In genomic region chr7:24406053-24406561, GRCh38 we compare ENCODE assay signal across 13 cellular contexts.
DNase-seq lines count a peak whose midpoint lies in the region; ATAC-seq lines count a peak whose summit lies in the region.
"Had no signal": no experiment of that assay in that cellular context is flagged by ENCODE, and none has a peak within 500 bp of the region (broad histone marks: within the 10 kb centered on the region; RNA-seq: fewer than 3 reads in every experiment).

No MANE protein-coding gene starts in this region.

- no CpG with 5 or more reads among the region's 3 CpGs for WGBS in mesendoderm (ENCODE audit: extremely low coverage, insufficient coverage, low lambda C conversion rate)

- H3K4ac ChIP-seq in mesendoderm (ENCODE audit: low read depth, low read length) = no peak overlapping the region

- H3K27ac ChIP-seq in mesendoderm (ENCODE audit: low read depth, low read length) = no peak overlapping the region
- H3K27ac ChIP-seq: colonic mucosa, heart left ventricle had no signal

- H2AK5ac ChIP-seq in mesendoderm (ENCODE audit: low read length) = no peak overlapping the region

- no peak overlapping the region for H4K8ac ChIP-seq in mesendoderm (ENCODE audit: low read depth, low read length)

- H3K9ac ChIP-seq in mesendoderm (ENCODE audit: low read length) = no peak overlapping the region

- intact Hi-C loops in left colon (cut with DNase I, micrococcal nuclease) = loop anchor here in 1 of 2 donors (10.0 kb wide), 1 partner anchor 259 kb away; no protein-coding TSS in a partner anchor

- H3K79me1 ChIP-seq in mesendoderm (ENCODE audit: low read length) = no peaks in the 10 kb centered on the region

- no peak overlapping the region for H4K5ac ChIP-seq in mesendoderm (ENCODE audit: low read length)

- no peak overlapping the region for H2BK120ac ChIP-seq in mesendoderm (ENCODE audit: low read depth, low read length)

- H3K27me3 ChIP-seq in mesendoderm (ENCODE audit: insufficient read depth, low read length, poor library complexity) = no peaks in the 10 kb centered on the region
- H3K27me3 ChIP-seq: colonic mucosa had no signal

- H3K4me2 ChIP-seq in mesendoderm (ENCODE audit: low read length) = no peak overlapping the region

- no peaks in the 10 kb centered on the region for H3K36me3 ChIP-seq in mesendoderm (ENCODE audit: control insufficient read depth, insufficient read depth, low read length)
- H3K36me3 ChIP-seq: colonic mucosa, heart left ventricle had no signal

- H3K56ac ChIP-seq in mesendoderm (ENCODE audit: low read length) = no peak overlapping the region

- peak overlapping the region; percentile 14 for H2BK5ac ChIP-seq in mesendoderm (ENCODE audit: low read length)

- H3K79me2 ChIP-seq in mesendoderm (ENCODE audit: control insufficient read depth, insufficient read depth, low read length) = peaks cover 3% of the 10 kb centered on the region

- H3K4me1 ChIP-seq in mesendoderm (ENCODE audit: control insufficient read depth, low read depth, low read length) = peaks cover 5% of the 10 kb centered on the region
- H3K4me1 ChIP-seq: colonic mucosa, heart left ventricle had no signal

- peak; percentile 70 for ATAC-seq in GM18858 (IDR thresholded peaks at IDR 0.05; ENCODE audit: unreplicated experiment)
- peak; percentile 76 for ATAC-seq in GM21723 (IDR thresholded peaks at IDR 0.05; ENCODE audit: unreplicated experiment)
- no peak for ATAC-seq in left colon
- ATAC-seq in GM19467 (IDR thresholded peaks at IDR 0.05; ENCODE audit: unreplicated experiment) = no peak
- no peak for ATAC-seq in HG03571 (IDR thresholded peaks at IDR 0.05; ENCODE audit: unreplicated experiment)
- ATAC-seq: heart left ventricle, HepG2 had no signal

- DNase-seq in Jurkat, Clone E6-1 (ENCODE audit: low read depth, low spot score) = peak; percentile 12
- no peak for DNase-seq in mesendoderm
- no peak for DNase-seq in left colon
- DNase-seq: activated T-cell treated with anti-CD3 and anti-CD28 coated beads, Interleukin-2, amount 50 U/mL, for 72 hours; colonic mucosa; heart left ventricle; midbrain; NCI-H446 treated with DMSO at 0.1 percent for 48 hours had no signal

- H3K18ac ChIP-seq in mesendoderm (ENCODE audit: low read length) = no peak overlapping the region

- H2BK15ac ChIP-seq in mesendoderm (replicated peaks; ENCODE audit: low read depth) = no peak overlapping the region

- H3K23ac ChIP-seq in mesendoderm (ENCODE audit: low read length) = no peak overlapping the region

- no peak overlapping the region for H3K4me3 ChIP-seq in Jurkat, Clone E6-1 (ENCODE audit: low read length)
- H3K4me3 ChIP-seq in mesendoderm (ENCODE audit: low read length) = no peak overlapping the region
- H3K4me3 ChIP-seq: colonic mucosa, heart left ventricle had no signal

Comparison
In these comparisons a context has a peak if more than half of its experiments do, and no peak if none do; other contexts are left out.
1. ATAC-seq: peak in GM18858 (single experiment) and GM21723 (single experiment); none in left colon (single experiment), GM19467 (single experiment) and HG03571 (single experiment).